In genomic region chr6:12169377-12169776, GRCh38 we compare ENCODE assay signal across 2 cellular contexts.
"Had no signal": no experiment of that assay in that cellular context is flagged by ENCODE, and none has a peak within 500 bp of the region (broad histone marks: within the 10 kb centered on the region; RNA-seq: fewer than 3 reads in every experiment).

No MANE protein-coding gene starts in this region.

- ATAC-seq: GM12878 had no signal

- H3K4me3 ChIP-seq: GM12878 had no signal

- DNase-seq: GDM1 had no signal
